Comparison of ENCODE assay signal across 1 cellular context in the genomic region with DNA sequence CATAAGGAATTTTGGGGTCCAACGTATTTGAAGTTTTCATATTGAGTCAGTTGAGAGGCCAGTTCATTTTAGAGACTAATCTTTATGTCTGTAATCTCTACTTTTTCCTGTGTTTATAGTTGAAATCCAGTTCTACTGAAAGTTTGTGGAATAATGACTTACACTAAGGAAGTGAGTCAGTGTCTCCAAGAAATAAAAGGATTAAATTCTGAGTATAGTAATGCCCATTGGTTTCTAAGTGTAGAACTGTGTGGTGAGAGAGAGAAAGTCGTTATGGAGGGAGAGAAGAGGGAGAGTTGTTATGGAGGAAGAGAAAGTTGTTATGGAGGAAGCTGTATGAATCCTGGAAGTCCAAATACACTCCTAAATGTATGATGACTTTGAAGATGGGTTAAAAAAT.
TF ChIP-seq lines count a peak whose summit lies in the region.

No MANE protein-coding gene starts in this region.

TF ChIP-seq in IMR-90, 13 proteins besides CTCF, POLR2A, EP300 and RAD21:
- no peak for TF ChIP-seq CEBPB (IDR thresholded peaks at IDR 0.05; ENCODE audit: low read depth, low read length)
- TF ChIP-seq RCOR1 (IDR thresholded peaks at IDR 0.05; ENCODE audit: insufficient replicate concordance, low read length), result no peak
- TF ChIP-seq, protein P1, sequence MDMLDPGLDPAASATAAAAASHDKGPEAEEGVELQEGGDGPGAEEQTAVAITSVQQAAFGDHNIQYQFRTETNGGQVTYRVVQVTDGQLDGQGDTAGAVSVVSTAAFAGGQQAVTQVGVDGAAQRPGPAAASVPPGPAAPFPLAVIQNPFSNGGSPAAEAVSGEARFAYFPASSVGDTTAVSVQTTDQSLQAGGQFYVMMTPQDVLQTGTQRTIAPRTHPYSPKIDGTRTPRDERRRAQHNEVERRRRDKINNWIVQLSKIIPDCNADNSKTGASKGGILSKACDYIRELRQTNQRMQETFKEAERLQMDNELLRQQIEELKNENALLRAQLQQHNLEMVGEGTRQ (IDR thresholded peaks at IDR 0.05; ENCODE audit: low read depth, low read length), result no peak
- TF ChIP-seq NFE2L2 (IDR thresholded peaks at IDR 0.05; ENCODE audit: low read depth, low read length), result no peak
- TF ChIP-seq BHLHE40 (IDR thresholded peaks at IDR 0.05; ENCODE audit: low read depth, low read length), result no peak
- no peak for TF ChIP-seq RFX5 (IDR thresholded peaks at IDR 0.05; ENCODE audit: low read depth, low read length)
- TF ChIP-seq SMC3 (IDR thresholded peaks at IDR 0.05; ENCODE audit: low read depth, low read length), result no peak
- TF ChIP-seq FOS (IDR thresholded peaks at IDR 0.05; ENCODE audit: low read depth, low read length), result 0 out of 2 replicates have a peak, but pooled peaks have one; percentile 32
